9 cellular contexts compared by ENCODE assay signal in genomic region chr6:170176621-170177382, GRCh38.
A peak's percentile ranks its signal among the peaks of the same experiment; 100 is the strongest.
DNase-seq lines count a peak whose midpoint lies in the region; ATAC-seq and TF ChIP-seq lines count a peak whose summit lies in the region.
"Had no signal": no experiment of that assay in that cellular context is flagged by ENCODE, and none has a peak within 500 bp of the region (broad histone marks: within the 10 kb centered on the region; RNA-seq: fewer than 3 reads in every experiment).

No MANE protein-coding gene starts in this region.

- H3K27me3 Mint-ChIP-seq in progenitor cell of endocrine pancreas: peaks cover 23% of the 10 kb centered on the region

- DNase-seq in Daoy (ENCODE audit: low read depth) (peak; percentile 39), NCI-H1417 treated with DMSO at 0.1 percent for 48 hours (lab: John Stamatoyannopoulos, UW) (peak; percentile 83), progenitor cell of endocrine pancreas (ENCODE audit: low spot score, unreplicated experiment) (no peak), caudate nucleus (lab: John Stamatoyannopoulos, UW) (no peak), COLO829 (ENCODE audit: low spot score) (no peak), NCI-H1105 treated with DMSO at 0.1 percent for 48 hours (lab: John Stamatoyannopoulos, UW) (no peak)
- no peak for DNase-seq in activated naive CD4-positive, alpha-beta T cell treated with anti-CD3 and anti-CD28 coated beads, Interleukin-2, amount 50 U/mL, for 72 hours (ENCODE audit: low spot score in 2 of 2)
- DNase-seq: hippocampal formation had no signal

- H3K9me3 Mint-ChIP-seq in activated naive CD4-positive, alpha-beta T cell treated with anti-CD3 and anti-CD28 coated beads, Interleukin-2, amount 50 U/mL, for 72 hours: peaks cover 0 to 5% of the 10 kb centered on the region in 2 donors
- H3K9me3 Mint-ChIP-seq in progenitor cell of endocrine pancreas (ENCODE audit: low read depth): no peaks in the 10 kb centered on the region

- H3K4me1 Mint-ChIP-seq in progenitor cell of endocrine pancreas (ENCODE audit: low read depth): peaks cover 7% of the 10 kb centered on the region

- peak overlapping the region; percentile 80 to 99 for H3K27ac Mint-ChIP-seq in activated naive CD4-positive, alpha-beta T cell treated with anti-CD3 and anti-CD28 coated beads, Interleukin-2, amount 50 U/mL, for 72 hours
- H3K27ac Mint-ChIP-seq in progenitor cell of endocrine pancreas: peak overlapping the region; percentile 97

- no peak overlapping the region for H3K27ac ChIP-seq in caudate nucleus (ENCODE audit: low read depth, low read length)
- H3K27ac ChIP-seq: body of pancreas had no signal

- H3K36me3 Mint-ChIP-seq in activated naive CD4-positive, alpha-beta T cell treated with anti-CD3 and anti-CD28 coated beads, Interleukin-2, amount 50 U/mL, for 72 hours: peaks cover under 1 to 6% of the 10 kb centered on the region in 2 donors
- no peaks in the 10 kb centered on the region for H3K36me3 Mint-ChIP-seq in progenitor cell of endocrine pancreas (ENCODE audit: insufficient read depth)

- ATAC-seq in activated naive CD4-positive, alpha-beta T cell treated with anti-CD3 and anti-CD28 coated beads, Interleukin-2, amount 50 U/mL, for 72 hours: no peak
- ATAC-seq: body of pancreas had no signal

- no peak for TF ChIP-seq CTCF in progenitor cell of endocrine pancreas (IDR thresholded peaks at IDR 0.05; ENCODE audit: unreplicated experiment)

- H3K4me3 Mint-ChIP-seq in progenitor cell of endocrine pancreas (ENCODE audit: low read depth): no peak overlapping the region

Comparison
In these comparisons a context has a peak if more than half of its experiments do, and no peak if none do; other contexts are left out.
1. DNase-seq: peak in Daoy (single experiment) and NCI-H1417 treated with DMSO at 0.1 percent for 48 hours (single experiment); none in activated naive CD4-positive, alpha-beta T cell treated with anti-CD3 and anti-CD28 coated beads, Interleukin-2, amount 50 U/mL, for 72 hours (0 of 2), progenitor cell of endocrine pancreas (single experiment), caudate nucleus (0 of 61), COLO829 (single experiment) and NCI-H1105 treated with DMSO at 0.1 percent for 48 hours (single experiment).